Comparison of ENCODE assay signal across 6 cellular contexts in genomic region chr5:135689506-135689905, GRCh38.
"Had no signal": no experiment of that assay in that cellular context is flagged by ENCODE, and none has a peak within 500 bp of the region (broad histone marks: within the 10 kb centered on the region; RNA-seq: fewer than 3 reads in every experiment).

No MANE protein-coding gene starts in this region.

- ATAC-seq: HepG2, K562 had no signal

- H3K4me3 ChIP-seq: K562 had no signal

- FAIRE-seq: HepG2, HTR-8/SVneo, K562 had no signal

- DNase-seq: IMR-90, KBM-7, KG1 had no signal
